ENCODE assay signal across 20 cellular contexts in the genomic region with DNA sequence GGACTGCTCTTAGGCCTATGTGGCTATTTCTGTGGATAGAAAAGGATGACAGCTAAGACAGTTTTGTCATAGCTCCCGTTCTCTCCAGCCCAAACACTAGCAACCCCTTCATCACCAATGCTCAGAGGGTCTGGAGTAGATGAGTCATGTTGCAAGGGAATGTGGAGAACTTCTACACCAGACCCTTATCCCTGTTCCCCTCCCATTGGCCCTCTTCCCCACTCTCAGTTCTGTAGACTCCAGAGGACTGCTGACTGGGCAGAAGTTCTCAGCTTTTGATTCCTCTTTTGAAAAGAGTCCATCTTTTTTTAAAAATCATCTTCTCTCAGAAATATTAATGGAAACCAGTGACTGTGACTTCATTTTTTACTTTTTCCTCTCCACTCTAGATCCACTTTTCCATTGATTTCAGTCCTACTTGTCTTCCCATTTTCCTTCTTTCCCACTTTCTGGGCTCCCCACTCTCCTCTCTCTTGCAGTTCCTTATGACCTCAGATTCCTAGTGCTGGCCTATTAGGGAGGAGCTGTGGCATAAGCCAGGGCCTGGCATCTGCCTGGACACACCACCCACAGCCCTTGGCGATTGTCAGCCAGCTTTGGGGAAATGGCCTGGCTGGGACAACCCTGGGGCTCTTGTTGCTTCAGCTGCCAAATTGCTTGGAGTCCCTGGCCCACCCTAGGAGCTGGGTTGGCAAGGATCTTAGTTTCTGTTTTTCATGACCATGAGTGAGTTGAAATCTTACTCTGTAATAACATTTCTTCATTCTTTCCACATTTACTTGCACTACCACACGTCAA. TPM values are rescaled to one million over a fixed set of nuclear protein-coding genes. Genes with fewer than 3 reads are reported as not detected.
A peak's percentile ranks its signal among the peaks of the same experiment; 100 is the strongest.
DNase-seq lines count a peak whose midpoint lies in the region; ATAC-seq, FAIRE-seq and TF ChIP-seq lines count a peak whose summit lies in the region.
"Had no signal": no experiment of that assay in that cellular context is flagged by ENCODE, and none has a peak within 500 bp of the region (broad histone marks: within the 10 kb centered on the region; RNA-seq: fewer than 3 reads in every experiment).

No MANE protein-coding gene starts in this region.

- H3K36me3 ChIP-seq in skeletal muscle tissue (ENCODE audit: control insufficient read depth in 3 of 3, insufficient read depth in 3 of 3, low read length in 3 of 3) = no peaks in the 10 kb centered on the region
- H3K36me3 ChIP-seq: brain microvascular endothelial cell, upper lobe of right lung had no signal

- H3K4me1 Mint-ChIP-seq in activated B cell treated with CpG ODN at 0.5 μM for 24 hours = peaks cover 69% of the 10 kb centered on the region
- peaks cover 15% of the 10 kb centered on the region for H3K4me1 Mint-ChIP-seq in stimulated activated naive CD8-positive, alpha-beta T cell treated with anti-CD3 and anti-CD28 coated beads, Interleukin-15, amount 100 ng/mL, for 72 hours

- peaks cover 3% of the 10 kb centered on the region for H3K9me3 Mint-ChIP-seq in activated B cell treated with CpG ODN at 0.5 μM for 24 hours
- H3K9me3 Mint-ChIP-seq in stimulated activated naive CD8-positive, alpha-beta T cell treated with anti-CD3 and anti-CD28 coated beads, Interleukin-15, amount 100 ng/mL, for 72 hours = no peaks in the 10 kb centered on the region
- H3K9me3 Mint-ChIP-seq: nephron progenitor cell had no signal

- CTCF ChIA-PET in activated B cell treated with CpG ODN at 0.5 μM for 24 hours (lab: Charles Lee) = interaction anchor here (1.3 to 1.4 kb wide), 2 partner anchors 28 to 117 kb away, joined by 3 read pairs; a partner anchor contains a TSS

- intact Hi-C loops in activated B cell treated with CpG ODN at 0.5 μM for 24 hours (cut with micrococcal nuclease) (loop anchor here (5.0 kb wide), 1 partner anchor 1342 kb away; no protein-coding TSS in a partner anchor), right cardiac atrium (cut with DNase I) (no loop called here)

- H3K4me3 Mint-ChIP-seq in activated B cell treated with CpG ODN at 0.5 μM for 24 hours = no peak overlapping the region
- no peak overlapping the region for H3K4me3 Mint-ChIP-seq in stimulated activated naive CD8-positive, alpha-beta T cell treated with anti-CD3 and anti-CD28 coated beads, Interleukin-15, amount 100 ng/mL, for 72 hours
- H3K4me3 Mint-ChIP-seq: activated CD8-positive, alpha-beta memory T cell treated with anti-CD3 and anti-CD28 coated beads, Interleukin-2, amount 10 ng/mL, durations not matched to agents 7 days and 5 days had no signal

- H3K27ac ChIP-seq in right cardiac atrium (ENCODE audit: low read length) = peak overlapping the region; percentile 68
- H3K27ac ChIP-seq in skeletal muscle tissue (ENCODE audit: low read depth, low read length) = peak overlapping the region; percentile 42
- H3K27ac ChIP-seq: brain microvascular endothelial cell, KMS-11, RWPE1, upper lobe of right lung had no signal

- H3K27me3 Mint-ChIP-seq in activated B cell treated with CpG ODN at 0.5 μM for 24 hours = peaks cover 3% of the 10 kb centered on the region
- H3K27me3 Mint-ChIP-seq in stimulated activated naive CD8-positive, alpha-beta T cell treated with anti-CD3 and anti-CD28 coated beads, Interleukin-15, amount 100 ng/mL, for 72 hours = peaks cover 59% of the 10 kb centered on the region

- POLR2A ChIA-PET in activated B cell treated with CpG ODN at 0.5 μM for 24 hours (lab: Charles Lee) = no interaction called here

- H3K36me3 Mint-ChIP-seq in activated B cell treated with CpG ODN at 0.5 μM for 24 hours (ENCODE audit: low read depth) = peaks cover 2% of the 10 kb centered on the region
- H3K36me3 Mint-ChIP-seq: activated CD8-positive, alpha-beta memory T cell treated with anti-CD3 and anti-CD28 coated beads, Interleukin-2, amount 10 ng/mL, durations not matched to agents 7 days and 5 days had no signal

- H3K9me3 ChIP-seq in right cardiac atrium (ENCODE audit: control insufficient read depth, low read length) (no peaks in the 10 kb centered on the region), skeletal muscle tissue (ENCODE audit: control insufficient read depth in 3 of 3, low read length in 3 of 3) (no peaks in the 10 kb centered on the region)
- H3K9me3 ChIP-seq: upper lobe of right lung had no signal

- no peak for FAIRE-seq in GM12892 (lab: Jason Lieb, UNC)

- no peak for TF ChIP-seq POLR2A in GM12892 (IDR thresholded peaks at IDR 0.05; ENCODE audit: low read depth, low read length)

- H3K4me1 ChIP-seq in right cardiac atrium (ENCODE audit: control insufficient read depth, insufficient read depth, low read length) (peaks cover 14% of the 10 kb centered on the region), skeletal muscle tissue (ENCODE audit: control insufficient read depth in 3 of 3, insufficient read depth in 3 of 3, low read length in 3 of 3) (peaks cover 6 to 19% (median 14%) of the 10 kb centered on the region in 3 donors)

- H3K4me3 ChIP-seq in right cardiac atrium (ENCODE audit: low read length) (no peak overlapping the region), skeletal muscle tissue (ENCODE audit: low read length in 3 of 3) (no peak overlapping the region)
- H3K4me3 ChIP-seq: lung, upper lobe of right lung had no signal

- WGBS in right cardiac atrium = 45% methylated on average over 3 of the region's 3 CpGs

- ATAC-seq in activated B cell treated with CpG ODN at 0.5 μM for 24 hours (ENCODE audit: low read depth) = no peak
- ATAC-seq in right cardiac atrium = peak; percentile 26 to 49
- no peak for ATAC-seq in stimulated activated naive CD8-positive, alpha-beta T cell treated with anti-CD3 and anti-CD28 coated beads, Interleukin-15, amount 100 ng/mL, for 72 hours
- ATAC-seq: activated CD8-positive, alpha-beta memory T cell treated with anti-CD3 and anti-CD28 coated beads, Interleukin-2, amount 10 ng/mL, durations not matched to agents 7 days and 5 days; upper lobe of right lung had no signal

- no peak overlapping the region for H3K9ac ChIP-seq in skeletal muscle tissue (ENCODE audit: low read depth in 1 of 3, low read length in 3 of 3)
- H3K9ac ChIP-seq: KMS-11 had no signal

- H3K27me3 ChIP-seq in right cardiac atrium (ENCODE audit: control insufficient read depth, insufficient read depth) (no peaks in the 10 kb centered on the region), skeletal muscle tissue (ENCODE audit: control insufficient read depth in 3 of 3, insufficient read depth in 3 of 3, low read length in 3 of 3) (peaks cover 0 to 5% (median 0%) of the 10 kb centered on the region in 3 donors)
- H3K27me3 ChIP-seq: brain microvascular endothelial cell, upper lobe of right lung had no signal

- TF ChIP-seq CTCF in activated B cell treated with CpG ODN at 0.5 μM for 24 hours (IDR thresholded peaks at IDR 0.05) = no peak

- DNase-seq in CD1c-positive myeloid dendritic cell (ENCODE audit: extremely low spot score) (peak; percentile 76), activated B cell treated with CpG ODN at 0.5 μM for 24 hours (no peak), right cardiac atrium (peak; percentile 49 to 80 (median 78)), occipital lobe (lab: John Stamatoyannopoulos, UW) (no peak), HK-2 (ENCODE audit: unreplicated experiment) (no peak), GM12892 (ENCODE audit: insufficient read length) (no peak)
- DNase-seq in stimulated activated naive CD8-positive, alpha-beta T cell treated with anti-CD3 and anti-CD28 coated beads, Interleukin-15, amount 100 ng/mL, for 72 hours = no peak
- DNase-seq: activated CD8-positive, alpha-beta memory T cell treated with anti-CD3 and anti-CD28 coated beads, Interleukin-2, amount 10 ng/mL, durations not matched to agents 7 days and 5 days; activated gamma-delta T cell treated with Interleukin-2 at 50 U/mL for 16 hours; brain microvascular endothelial cell; DMS 273 treated with DMSO at 0.1 percent for 48 hours; NCI-H1436; nephron progenitor cell; stimulated activated CD4-positive, alpha-beta T cell treated with anti-CD3 and anti-CD28 coated beads, Interleukin-4, amount 100 ng/mL, for 4 hours; upper lobe of right lung had no signal

- H3K27ac Mint-ChIP-seq in activated B cell treated with CpG ODN at 0.5 μM for 24 hours = peak overlapping the region; percentile 37
- peak overlapping the region in 1 of 2 donors; percentile 44 for H3K27ac Mint-ChIP-seq in stimulated activated naive CD8-positive, alpha-beta T cell treated with anti-CD3 and anti-CD28 coated beads, Interleukin-15, amount 100 ng/mL, for 72 hours
- H3K27ac Mint-ChIP-seq: activated CD8-positive, alpha-beta memory T cell treated with anti-CD3 and anti-CD28 coated beads, Interleukin-2, amount 10 ng/mL, durations not matched to agents 7 days and 5 days; nephron progenitor cell had no signal

RNA-seq across cellular contexts. Expression of a gene that starts 2.2 kb away (rescaled TPM):
- total RNA-seq in activated B cell treated with CpG ODN at 0.5 μM for 24 hours (0.88 and 1.00 TPM in 2 replicates), right cardiac atrium (100 to 1,000 TPM; 557 to 764 (median 622) TPM), skeletal muscle tissue (2.6 TPM), occipital lobe (1.1 TPM)
- polyA plus RNA-seq in right cardiac atrium = 558 TPM
- polyA plus RNA-seq in GM12892 (2012; ENCODE audit: missing spikeins) = not detected
- total RNA-seq: activated CD8-positive, alpha-beta memory T cell treated with anti-CD3 and anti-CD28 coated beads, Interleukin-2, amount 10 ng/mL, durations not matched to agents 7 days and 5 days; T-helper 1 cell treated with Interleukin-12 subunit alpha and Interleukin-12 subunit beta and Interleukin-4 antibody, amounts not matched to agents 30 ng/mL and 1 ng/mL, for 36 hours had no signal

Comparison
In these comparisons a context has a peak if more than half of its experiments do, and no peak if none do; other contexts are left out.
1. DNase-seq: peak in CD1c-positive myeloid dendritic cell (single experiment) and right cardiac atrium (3 of 3); none in activated B cell treated with CpG ODN at 0.5 μM for 24 hours (single experiment), occipital lobe (single experiment), HK-2 (single experiment), GM12892 (single experiment) and stimulated activated naive CD8-positive, alpha-beta T cell treated with anti-CD3 and anti-CD28 coated beads, Interleukin-15, amount 100 ng/mL, for 72 hours (0 of 2).
2. ATAC-seq: peak in right cardiac atrium (2 of 2); none in activated B cell treated with CpG ODN at 0.5 μM for 24 hours (single experiment) and stimulated activated naive CD8-positive, alpha-beta T cell treated with anti-CD3 and anti-CD28 coated beads, Interleukin-15, amount 100 ng/mL, for 72 hours (single experiment).
3. RNA of a gene that starts 2.2 kb away (total RNA-seq): 557 to 764 TPM in right cardiac atrium; 2.6 TPM in skeletal muscle tissue (single experiment), 1.1 TPM in occipital lobe (single experiment) and 0.88 to 1.00 TPM in activated B cell treated with CpG ODN at 0.5 μM for 24 hours; every median in the first group is over 100 times any median in the second.